ENCODE assay signal across 28 cellular contexts in genomic region chr11:44264761-44265160, GRCh38. TPM values are rescaled to one million over a fixed set of nuclear protein-coding genes. Genes with fewer than 3 reads are reported as not detected.
"Had no signal": no experiment of that assay in that cellular context is flagged by ENCODE, and none has a peak within 500 bp of the region (broad histone marks: within the 10 kb centered on the region; RNA-seq: fewer than 3 reads in every experiment).

No MANE protein-coding gene starts in this region.

- H3K4me2 ChIP-seq: neural progenitor cell had no signal

- H3K27ac ChIP-seq: heart left ventricle, left ventricle myocardium inferior, neural progenitor cell, ovary, prostate gland, skin epidermis, suprapubic skin, thoracic aorta, tibial artery, upper lobe of right lung had no signal

- H3K9ac ChIP-seq: neural progenitor cell had no signal

- H2AFZ ChIP-seq: neural progenitor cell had no signal

- H3K4me1 ChIP-seq: left ventricle myocardium inferior, prostate gland, suprapubic skin, tibial artery, upper lobe of right lung had no signal

- DNase-seq: hypothalamus; islet precursor cell; left ventricle myocardium inferior; mesendoderm; naive B cell; natural killer cell; nephron progenitor cell; ovary; retina; stimulated activated CD4-positive, alpha-beta T cell treated with anti-CD3 and anti-CD28 coated beads, Interleukin-4, amount 100 ng/mL, for 4 hours; stimulated activated CD8-positive, alpha-beta memory T cell treated with anti-CD3 and anti-CD28 coated beads, Interleukin-4, amount 100 ng/mL, for 48 hours; stimulated activated naive CD4-positive, alpha-beta T cell treated with Interleukin-2 at 50 U/mL for 16 hours; trophoblast cell; upper lobe of right lung had no signal

- H3K9me3 ChIP-seq: heart left ventricle, left ventricle myocardium inferior, ovary, prostate gland, suprapubic skin, thoracic aorta, tibial artery, upper lobe of right lung had no signal

- H3K27me3 ChIP-seq: heart left ventricle, neural progenitor cell, ovary, suprapubic skin, tibial artery, upper lobe of right lung had no signal

- H3K36me3 ChIP-seq: heart left ventricle, left ventricle myocardium inferior, neural progenitor cell, ovary, prostate gland, suprapubic skin, thoracic aorta, tibial artery, upper lobe of right lung had no signal

- ATAC-seq: heart left ventricle; natural killer cell; right cardiac atrium; sciatic nerve; stimulated activated memory B cell treated with anti-CD40 and anti-IgM and Interleukin-4, amounts not matched to agents 10 μg/mL and 1 μg/mL and 100 μg/mL, for 72 hours; upper lobe of right lung had no signal

- FAIRE-seq: urothelium cell line had no signal

- H3K4me3 ChIP-seq: heart left ventricle, left ventricle myocardium inferior, lung, neural progenitor cell, ovary, prostate gland, skin epidermis, suprapubic skin, thoracic aorta, tibial artery, upper lobe of right lung had no signal

RNA-seq across cellular contexts. Expression of gene ALX4, which starts 45.2 kb away (rescaled TPM):
- total RNA-seq: kidney epithelial cell, left ventricle myocardium inferior, mononuclear cell, natural killer cell, right cardiac atrium, thoracic aorta, upper lobe of right lung had no signal
